ENCODE assay signal across 8 cellular contexts in the genomic region with DNA sequence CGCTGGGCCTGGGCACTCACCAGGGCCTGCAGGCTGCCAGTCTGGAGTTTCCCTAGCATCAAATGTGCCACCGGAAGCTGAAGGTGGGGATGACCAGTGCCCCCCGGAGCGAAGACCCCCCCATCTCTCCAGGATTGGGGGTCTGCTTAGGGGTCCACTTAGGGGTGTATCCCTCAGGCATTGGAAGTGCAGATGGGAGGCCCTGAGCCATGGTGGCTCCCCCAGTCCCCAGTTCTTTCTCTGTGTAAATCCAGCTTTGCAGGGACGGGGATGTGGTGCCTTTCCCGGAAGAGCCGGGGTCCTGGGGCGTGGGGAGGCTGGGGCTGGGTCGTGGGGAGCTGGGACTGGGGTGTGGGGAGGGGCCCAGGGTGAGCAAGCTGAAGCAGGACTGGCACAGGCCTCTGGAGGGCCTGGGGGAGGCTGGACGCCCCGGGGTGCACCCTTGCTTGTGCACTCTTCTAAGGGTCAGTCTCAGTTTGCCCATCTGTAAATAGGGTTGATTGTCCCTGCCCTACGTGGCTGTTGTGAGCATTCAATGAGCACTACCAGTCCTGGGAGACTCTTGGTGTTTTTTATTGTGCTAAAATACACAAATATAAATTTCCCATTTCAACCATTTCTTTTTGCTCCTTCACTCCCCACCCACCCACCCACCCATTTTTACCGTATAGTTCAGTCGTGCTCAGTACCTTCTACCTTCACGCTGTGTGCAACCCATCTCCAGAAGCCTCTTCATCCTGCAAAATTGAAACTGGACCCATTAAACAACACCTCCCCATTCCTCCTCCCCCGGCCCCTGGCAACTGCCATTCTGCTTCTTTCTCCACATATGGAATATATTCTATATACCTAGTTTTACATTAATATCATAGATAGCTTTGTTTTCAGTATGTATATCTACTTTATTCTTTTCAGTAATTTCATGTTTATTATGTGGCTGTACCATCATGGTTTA. TPM values are rescaled to one million over a fixed set of nuclear protein-coding genes. Genes with fewer than 3 reads are reported as not detected.
DNase-seq lines count a peak whose midpoint lies in the region; ATAC-seq and TF ChIP-seq lines count a peak whose summit lies in the region.

No MANE protein-coding gene starts in this region.

- H3K9ac ChIP-seq in colonic mucosa (ENCODE audit: low read depth in 2 of 2, low read length in 2 of 2): peak overlapping the region; percentile 12 to 35

- no peaks in the 10 kb centered on the region for H3K9me3 ChIP-seq in colonic mucosa
- no peaks in the 10 kb centered on the region for H3K9me3 ChIP-seq in mucosa of descending colon
- H3K9me3 ChIP-seq in transverse colon: no peaks in the 10 kb centered on the region

- no peak overlapping the region for H3K27ac Mint-ChIP-seq in activated naive CD4-positive, alpha-beta T cell treated with anti-CD3 and anti-CD28 coated beads, Interleukin-2, amount 50 U/mL, for 24 hours
- no peak overlapping the region for H3K27ac Mint-ChIP-seq in activated naive CD4-positive, alpha-beta T cell treated with anti-CD3 and anti-CD28 coated beads, Interleukin-2, amount 10 ng/mL, durations not matched to agents 7 days and 5 days
- no peak overlapping the region for H3K27ac Mint-ChIP-seq in activated CD4-positive, alpha-beta T cell treated with anti-CD3 and anti-CD28 coated beads for 36 hours

- H3K4me1 ChIP-seq in colonic mucosa: peaks cover 6% of the 10 kb centered on the region
- peaks cover 8% of the 10 kb centered on the region for H3K4me1 ChIP-seq in mucosa of descending colon (ENCODE audit: low read depth)
- peaks cover 0 to 26% (median 18%) of the 10 kb centered on the region in 4 donors for H3K4me1 ChIP-seq in transverse colon

- in situ Hi-C loops in transverse colon (cut with MboI; ENCODE audit: low pct_ligation_motif_present in 1 of 4, low pct_unique_long_range_greater_than_20kb in 1 of 4, low sequenced_read_pairs in 3 of 4): no loop called here

- peak overlapping the region; percentile 61 for H3K27ac ChIP-seq in colonic mucosa
- peak overlapping the region; percentile 26 to 80 (median 77) for H3K27ac ChIP-seq in transverse colon

- H3K9me3 Mint-ChIP-seq in activated naive CD4-positive, alpha-beta T cell treated with anti-CD3 and anti-CD28 coated beads, Interleukin-2, amount 50 U/mL, for 24 hours: no peaks in the 10 kb centered on the region
- H3K9me3 Mint-ChIP-seq in activated naive CD4-positive, alpha-beta T cell treated with anti-CD3 and anti-CD28 coated beads, Interleukin-2, amount 10 ng/mL, durations not matched to agents 7 days and 5 days: no peaks in the 10 kb centered on the region
- no peaks in the 10 kb centered on the region for H3K9me3 Mint-ChIP-seq in activated CD4-positive, alpha-beta T cell treated with anti-CD3 and anti-CD28 coated beads for 36 hours (ENCODE audit: low read depth)

- peaks cover 50% of the 10 kb centered on the region for H3K27me3 Mint-ChIP-seq in activated naive CD4-positive, alpha-beta T cell treated with anti-CD3 and anti-CD28 coated beads, Interleukin-2, amount 50 U/mL, for 24 hours
- H3K27me3 Mint-ChIP-seq in activated naive CD4-positive, alpha-beta T cell treated with anti-CD3 and anti-CD28 coated beads, Interleukin-2, amount 10 ng/mL, durations not matched to agents 7 days and 5 days: peaks cover 82% of the 10 kb centered on the region
- peaks cover 13% of the 10 kb centered on the region for H3K27me3 Mint-ChIP-seq in activated CD4-positive, alpha-beta T cell treated with anti-CD3 and anti-CD28 coated beads for 36 hours

- 60 to 61% methylated on average over 5 to 12 of the region's 16 CpGs for WGBS in transverse colon (ENCODE audit: low coverage in 1 of 2), 2 donors

- POLR2A ChIA-PET in activated CD4-positive, alpha-beta T cell treated with anti-CD3 and anti-CD28 coated beads for 36 hours (lab: Charles Lee): no interaction called here

- TF ChIP-seq POLR2A in transverse colon (IDR thresholded peaks at IDR 0.05): no peak

- intact Hi-C loops in colonic mucosa (cut with DNase I) (loop anchor here (5.0 kb wide), 1 partner anchor 72 kb away; no protein-coding TSS in a partner anchor), mucosa of descending colon (cut with DNase I, micrococcal nuclease) (no loop called here), transverse colon (cut with DNase I; ENCODE audit: low total_unique reads) (no loop called here)
- intact Hi-C loops in activated CD4-positive, alpha-beta T cell treated with anti-CD3 and anti-CD28 coated beads for 36 hours (cut with DNase I, micrococcal nuclease): no loop called here

- H3K36me3 ChIP-seq in colonic mucosa: no peaks in the 10 kb centered on the region
- H3K36me3 ChIP-seq in mucosa of descending colon (ENCODE audit: low read depth): no peaks in the 10 kb centered on the region
- H3K36me3 ChIP-seq in transverse colon: no peaks in the 10 kb centered on the region

- TF ChIP-seq EP300 in transverse colon (IDR thresholded peaks at IDR 0.05; ENCODE audit: low read depth): no peak

- H3K4me3 ChIP-seq in colonic mucosa (peak overlapping the region; percentile 74), mucosa of descending colon (no peak overlapping the region), transverse colon (peak overlapping the region in 3 of 4 donors; percentile 45 to 63 (median 61))

- H3K36me3 Mint-ChIP-seq in activated naive CD4-positive, alpha-beta T cell treated with anti-CD3 and anti-CD28 coated beads, Interleukin-2, amount 50 U/mL, for 24 hours: no peaks in the 10 kb centered on the region
- H3K36me3 Mint-ChIP-seq in activated naive CD4-positive, alpha-beta T cell treated with anti-CD3 and anti-CD28 coated beads, Interleukin-2, amount 10 ng/mL, durations not matched to agents 7 days and 5 days: no peaks in the 10 kb centered on the region
- H3K36me3 Mint-ChIP-seq in activated CD4-positive, alpha-beta T cell treated with anti-CD3 and anti-CD28 coated beads for 36 hours (ENCODE audit: low read depth): no peaks in the 10 kb centered on the region

- peak overlapping the region; percentile 33 for H3K4me3 Mint-ChIP-seq in activated naive CD4-positive, alpha-beta T cell treated with anti-CD3 and anti-CD28 coated beads, Interleukin-2, amount 50 U/mL, for 24 hours
- no peak overlapping the region for H3K4me3 Mint-ChIP-seq in activated naive CD4-positive, alpha-beta T cell treated with anti-CD3 and anti-CD28 coated beads, Interleukin-2, amount 10 ng/mL, durations not matched to agents 7 days and 5 days
- H3K4me3 Mint-ChIP-seq in activated CD4-positive, alpha-beta T cell treated with anti-CD3 and anti-CD28 coated beads for 36 hours: no peak overlapping the region

- H3K4me1 Mint-ChIP-seq in activated naive CD4-positive, alpha-beta T cell treated with anti-CD3 and anti-CD28 coated beads, Interleukin-2, amount 50 U/mL, for 24 hours: peaks cover 3% of the 10 kb centered on the region
- H3K4me1 Mint-ChIP-seq in activated naive CD4-positive, alpha-beta T cell treated with anti-CD3 and anti-CD28 coated beads, Interleukin-2, amount 10 ng/mL, durations not matched to agents 7 days and 5 days: no peaks in the 10 kb centered on the region
- H3K4me1 Mint-ChIP-seq in activated CD4-positive, alpha-beta T cell treated with anti-CD3 and anti-CD28 coated beads for 36 hours: peaks cover 4% of the 10 kb centered on the region

- TF ChIP-seq CTCF in colonic mucosa (IDR thresholded peaks at IDR 0.05) (no peak), mucosa of descending colon (IDR thresholded peaks at IDR 0.05) (no peak), transverse colon (IDR thresholded peaks at IDR 0.05) (no peak)

- ATAC-seq in mucosa of descending colon: peak; percentile 3
- no peak for ATAC-seq in activated CD4-positive, alpha-beta T cell treated with anti-CD3 and anti-CD28 coated beads for 36 hours
- ATAC-seq in HG02852 (IDR thresholded peaks at IDR 0.05; ENCODE audit: unreplicated experiment): no peak

- no peaks in the 10 kb centered on the region for H3K27me3 ChIP-seq in colonic mucosa
- peaks cover 26% of the 10 kb centered on the region for H3K27me3 ChIP-seq in transverse colon

- DNase-seq in activated naive CD4-positive, alpha-beta T cell treated with anti-CD3 and anti-CD28 coated beads, Interleukin-2, amount 10 ng/mL, durations not matched to agents 7 days and 5 days: no peak
- no peak for DNase-seq in colonic mucosa
- peak in 2 of 3 donors; percentile 16 to 63 for DNase-seq in mucosa of descending colon
- no peak for DNase-seq in transverse colon
- DNase-seq in activated CD4-positive, alpha-beta T cell treated with anti-CD3 and anti-CD28 coated beads for 36 hours: no peak
- no peak for DNase-seq in iPS-NIHi7 (ENCODE audit: extremely low spot score)

- CTCF ChIA-PET in activated naive CD4-positive, alpha-beta T cell treated with anti-CD3 and anti-CD28 coated beads, Interleukin-2, amount 10 ng/mL, durations not matched to agents 7 days and 5 days (lab: Charles Lee): interaction anchor here (1.1 kb wide), 1 partner anchor 11 kb away, joined by 3 read pairs; no protein-coding TSS in a partner anchor
- CTCF ChIA-PET in activated CD4-positive, alpha-beta T cell treated with anti-CD3 and anti-CD28 coated beads for 36 hours (lab: Charles Lee): no interaction called here

RNA-seq across cellular contexts. Expression of gene TBC1D3B, which starts 7.7 kb away (rescaled TPM):
- total RNA-seq in colonic mucosa: 1 to 10 TPM; 4.5 to 8.7 TPM
- total RNA-seq in mucosa of descending colon: 10 to 100 TPM in 2 of 3 donors, 1 to 10 TPM in 1; 8.0 to 12.9 (median 10.8) TPM
- 10 to 100 TPM in 1 of 4 donors, 1 to 10 TPM in 1, not detected in 2; 5.2 to 12.1 TPM for total RNA-seq in transverse colon
- total RNA-seq in activated CD4-positive, alpha-beta T cell treated with anti-CD3 and anti-CD28 coated beads for 36 hours: 1 to 10 TPM in 1 of 2 experiments, under 1 TPM in 1; 0.83 to 2.0 TPM

RNA-seq across cellular contexts. Expression of gene CCL3L1, which starts 12.5 kb away (rescaled TPM):
- not detected for total RNA-seq in colonic mucosa
- 1 to 10 TPM in 1 of 3 donors, under 1 TPM in 1, not detected in 1; 0.66 to 1.4 TPM for total RNA-seq in mucosa of descending colon
- total RNA-seq in transverse colon: under 1 TPM in 1 of 4 donors, not detected in 3; 0.79 TPM
- 1 to 10 TPM; 5.8 to 6.4 TPM for total RNA-seq in activated CD4-positive, alpha-beta T cell treated with anti-CD3 and anti-CD28 coated beads for 36 hours

RNA-seq across cellular contexts. Expression of gene CCL4L2, which starts 26.8 kb away (rescaled TPM):
- under 1 TPM; 0.42 to 0.96 TPM for total RNA-seq in colonic mucosa
- 1 to 10 TPM; 1.1 to 3.3 (median 2.9) TPM for total RNA-seq in mucosa of descending colon
- 1 to 10 TPM in 2 of 4 donors, not detected in 2; 4.0 TPM for total RNA-seq in transverse colon
- 1 to 10 TPM; 4.8 to 6.4 TPM for total RNA-seq in activated CD4-positive, alpha-beta T cell treated with anti-CD3 and anti-CD28 coated beads for 36 hours

Comparison
In these comparisons a context has a peak if more than half of its experiments do, and no peak if none do; other contexts are left out.
1. DNase-seq: peak in mucosa of descending colon (2 of 3); none in activated naive CD4-positive, alpha-beta T cell treated with anti-CD3 and anti-CD28 coated beads, Interleukin-2, amount 10 ng/mL, durations not matched to agents 7 days and 5 days (single experiment), colonic mucosa (single experiment), transverse colon (single experiment), activated CD4-positive, alpha-beta T cell treated with anti-CD3 and anti-CD28 coated beads for 36 hours (single experiment) and iPS-NIHi7 (single experiment).